8 cellular contexts compared by ENCODE assay signal in genomic region chr3:116863842-116864626, GRCh38.
DNase-seq lines count a peak whose midpoint lies in the region; ATAC-seq, FAIRE-seq and TF ChIP-seq lines count a peak whose summit lies in the region.

No MANE protein-coding gene starts in this region.

- peak overlapping the region; percentile 36 for H3K4me3 ChIP-seq in astrocyte of the spinal cord (ENCODE audit: low read depth, low read length)
- no peak overlapping the region for H3K4me3 ChIP-seq in keratinocyte (ENCODE audit: control insufficient read depth in 2 of 3, extremely low read depth in 1 of 3, insufficient read depth in 2 of 3, low read depth in 1 of 3, low read length in 3 of 3)
- H3K4me3 ChIP-seq in suprapubic skin = peak overlapping the region; percentile 0

- H3K9ac ChIP-seq in keratinocyte (ENCODE audit: control insufficient read depth, extremely low read depth, insufficient read depth, low read length) = no peak overlapping the region

- H3K79me2 ChIP-seq in keratinocyte (ENCODE audit: control insufficient read depth, insufficient read depth, low read length) = no peaks in the 10 kb centered on the region

- H4K20me1 ChIP-seq in keratinocyte (ENCODE audit: control insufficient read depth, extremely low read depth, insufficient read depth, low read length) = no peaks in the 10 kb centered on the region

- dilution Hi-C loops in keratinocyte (cut with MboI; ENCODE audit: extremely low pct_ligation_motif_present, low sequenced_read_pairs) = no loop called here

- no peak overlapping the region for H3K27ac ChIP-seq in keratinocyte (ENCODE audit: control insufficient read depth, insufficient read depth, low read length)
- H3K27ac ChIP-seq in suprapubic skin = no peak overlapping the region

- peak overlapping the region; percentile 14 for H3K4me2 ChIP-seq in keratinocyte (ENCODE audit: control insufficient read depth, extremely low read depth, insufficient read depth, low read depth, low read length)

- peak; percentile 89 for DNase-seq in COR-L47 (lab: John Stamatoyannopoulos, UW)
- peak; percentile 9 for DNase-seq in NCI-H2029 (lab: John Stamatoyannopoulos, UW)
- peak; percentile 59 for DNase-seq in astrocyte of the spinal cord (ENCODE audit: low read depth, low spot score)
- no peak for DNase-seq in keratinocyte (ENCODE audit: low read depth, low spot score)
- DNase-seq in suprapubic skin (ENCODE audit: low spot score in 2 of 2) = no peak

- H3K9me3 ChIP-seq in keratinocyte (ENCODE audit: control insufficient read depth, low read depth, low read length) = no peaks in the 10 kb centered on the region
- H3K9me3 ChIP-seq in suprapubic skin = no peaks in the 10 kb centered on the region

- H3K27me3 ChIP-seq in keratinocyte (ENCODE audit: control insufficient read depth, extremely low read depth, insufficient read depth, low read length) (no peaks in the 10 kb centered on the region), suprapubic skin (no peaks in the 10 kb centered on the region)

- H3K36me3 ChIP-seq in keratinocyte (ENCODE audit: control insufficient read depth in 2 of 2, extremely low read depth in 1 of 2, insufficient read depth in 2 of 2, low read length in 2 of 2) (no peaks in the 10 kb centered on the region), suprapubic skin (no peaks in the 10 kb centered on the region)

- H3K9me1 ChIP-seq in keratinocyte (ENCODE audit: control insufficient read depth, extremely low read depth, insufficient read depth, low read length) = no peaks in the 10 kb centered on the region

- in situ Hi-C loops in astrocyte of the spinal cord (cut with HindIII; ENCODE audit: low sequenced_read_pairs) = no loop called here

- 6% methylated on average over 17 of the region's 17 CpGs for WGBS in suprapubic skin

- TF ChIP-seq EP300 in suprapubic skin (IDR thresholded peaks at IDR 0.05) = no peak

- no peak for TF ChIP-seq POLR2A in suprapubic skin (IDR thresholded peaks at IDR 0.05)

- FAIRE-seq in keratinocyte (lab: Jason Lieb, UNC) = no peak

- ATAC-seq in GM21723 (IDR thresholded peaks at IDR 0.05; ENCODE audit: unreplicated experiment) (peak; percentile 77), HG03354 (IDR thresholded peaks at IDR 0.05; ENCODE audit: poor library complexity, severe bottlenecking, unreplicated experiment) (no peak), HG03135 (IDR thresholded peaks at IDR 0.05; ENCODE audit: unreplicated experiment) (no peak)

- no peak overlapping the region for H2AFZ ChIP-seq in keratinocyte (ENCODE audit: control insufficient read depth, low read length)

- no peaks in the 10 kb centered on the region for H3K4me1 ChIP-seq in keratinocyte (ENCODE audit: control insufficient read depth, extremely low read depth, insufficient read depth, low read length)
- H3K4me1 ChIP-seq in suprapubic skin = peaks cover 8% of the 10 kb centered on the region

- TF ChIP-seq CTCF in astrocyte of the spinal cord (IDR thresholded peaks at IDR 0.05; ENCODE audit: low read depth, low read length) = peak; percentile 52
- peak; percentile 12 to 30 (median 18) for TF ChIP-seq CTCF in keratinocyte (optimal IDR thresholded peaks at IDR 0.05 in 1 of 3, IDR thresholded peaks at IDR 0.05 in 1 of 3, conservative IDR thresholded peaks at IDR 0.05 in 1 of 3; ENCODE audit: extremely low read depth in 1 of 3, insufficient read depth in 2 of 3, low read length in 3 of 3)
- no peak for TF ChIP-seq CTCF in suprapubic skin (IDR thresholded peaks at IDR 0.05)

Comparison
In these comparisons a context has a peak if more than half of its experiments do, and no peak if none do; other contexts are left out.
1. DNase-seq: peak in COR-L47 (single experiment), NCI-H2029 (single experiment) and astrocyte of the spinal cord (single experiment); none in keratinocyte (single experiment) and suprapubic skin (0 of 2).
2. H3K4me3 ChIP-seq: peak in astrocyte of the spinal cord (single experiment) and suprapubic skin (single experiment); none in keratinocyte (0 of 3).
3. CTCF ChIP-seq: peak in astrocyte of the spinal cord (single experiment) and keratinocyte (3 of 3); none in suprapubic skin (0 of 2).